Comparison of ENCODE assay signal across 4 cellular contexts in the genomic region with DNA sequence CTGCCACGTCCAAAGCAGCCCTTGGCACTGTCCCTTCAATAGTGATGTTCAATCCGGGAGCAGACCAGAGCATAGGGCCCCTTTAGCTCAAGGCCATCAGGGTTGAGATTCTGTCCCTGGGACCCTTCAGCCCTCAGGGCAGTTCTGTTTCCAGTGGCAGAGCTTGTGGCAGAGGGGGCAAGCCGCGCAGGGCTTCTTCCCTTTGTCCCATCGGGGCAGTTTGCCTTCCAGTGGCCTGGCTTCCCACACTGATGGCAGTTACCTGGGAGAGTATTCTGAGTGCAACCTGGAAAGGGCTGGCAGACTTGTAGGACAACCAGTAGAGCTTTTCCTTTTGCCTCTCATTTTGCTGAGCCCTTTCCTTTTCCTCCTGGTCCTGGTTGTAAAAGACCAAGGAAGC. TPM values are rescaled to one million over a fixed set of nuclear protein-coding genes. Genes with fewer than 3 reads are reported as not detected.
"Had no signal": no experiment of that assay in that cellular context is flagged by ENCODE, and none has a peak within 500 bp of the region (broad histone marks: within the 10 kb centered on the region; RNA-seq: fewer than 3 reads in every experiment).

No MANE protein-coding gene starts in this region.

- ATAC-seq: GM12878 had no signal

- DNase-seq: GDM1, GF-D8 had no signal

RNA-seq across cellular contexts. Expression of a gene that starts 43.7 kb away (rescaled TPM):
- total RNA-seq: G401, GM12878 had no signal

RNA-seq across cellular contexts. Expression of a gene that starts 44.9 kb away (rescaled TPM):
- total RNA-seq: G401, GM12878 had no signal
